Comparison of ENCODE assay signal across 7 cellular contexts in genomic region chr9:137300607-137301085, GRCh38. TPM values are rescaled to one million over a fixed set of nuclear protein-coding genes. Genes with fewer than 3 reads are reported as not detected.
DNase-seq lines count a peak whose midpoint lies in the region; ATAC-seq and TF ChIP-seq lines count a peak whose summit lies in the region.
"Had no signal": no experiment of that assay in that cellular context is flagged by ENCODE, and none has a peak within 500 bp of the region (broad histone marks: within the 10 kb centered on the region; RNA-seq: fewer than 3 reads in every experiment).

No MANE protein-coding gene starts in this region.

- no peak for ATAC-seq in HG03025 (IDR thresholded peaks at IDR 0.05; ENCODE audit: low FRiP score, unreplicated experiment)

- H3K36me3 ChIP-seq in ES-I3 (ENCODE audit: insufficient read depth, low read length): no peaks in the 10 kb centered on the region
- peaks cover 10% of the 10 kb centered on the region for H3K36me3 ChIP-seq in WERI-Rb-1

- TF ChIP-seq CTCF in WERI-Rb-1 (IDR thresholded peaks at IDR 0.05; ENCODE audit: low read depth, low read length): no peak
- TF ChIP-seq CTCF in lower leg skin (IDR thresholded peaks at IDR 0.05): no peak
- no peak for TF ChIP-seq CTCF in GM20000 (IDR thresholded peaks at IDR 0.05; ENCODE audit: extremely low read depth, missing control alignments)

- intact Hi-C loops in lower leg skin (cut with DNase I; ENCODE audit: low total_unique reads): no loop called here

- H3K9me3 ChIP-seq in ES-I3 (ENCODE audit: control insufficient read depth, insufficient read depth, low read length) (no peaks in the 10 kb centered on the region), WERI-Rb-1 (ENCODE audit: severe bottlenecking) (no peaks in the 10 kb centered on the region)

- peak overlapping the region; percentile 76 for H3K9ac ChIP-seq in ES-I3 (ENCODE audit: low read depth, low read length)

- peaks cover 26% of the 10 kb centered on the region for H3K4me1 ChIP-seq in ES-I3 (ENCODE audit: insufficient read depth, low read length)

- H3K27ac ChIP-seq in WERI-Rb-1: peak overlapping the region; percentile 56; the same call in 1 of the 2 replicates

- 2 to 3% methylated on average over 17 to 23 of the region's 23 CpGs for WGBS in lower leg skin, 2 donors

- peaks cover 2% of the 10 kb centered on the region for H3K27me3 ChIP-seq in WERI-Rb-1 (ENCODE audit: insufficient read depth, low read depth, severe bottlenecking)

- H3K4me3 ChIP-seq in WERI-Rb-1 (ENCODE audit: low read depth, low read length) (peak overlapping the region; percentile 68), lower leg skin (ENCODE audit: low read depth, poor library complexity, severe bottlenecking) (peak overlapping the region; percentile 36)

- DNase-seq in WERI-Rb-1: peak; percentile 46
- peak in 1 of 2 donors; percentile 14 for DNase-seq in lower leg skin (ENCODE audit: low spot score in 2 of 2)
- no peak for DNase-seq in T1000 (lab: John Stamatoyannopoulos, UW)
- no peak for DNase-seq in GM20000 (ENCODE audit: low spot score)

- TF ChIP-seq POLR2A in lower leg skin (IDR thresholded peaks at IDR 0.05): no peak

RNA-seq across cellular contexts. Expression of gene NRARP, which starts 1.4 kb away (rescaled TPM):
- 10 to 100 TPM; 28.5 to 49.2 (median 41.0) TPM for total RNA-seq in lower leg skin

RNA-seq across cellular contexts. Expression of gene TOR4A, which starts 23.1 kb away (rescaled TPM):
- 1 to 10 TPM; 4.9 to 7.4 (median 5.6) TPM for total RNA-seq in lower leg skin

RNA-seq across cellular contexts. Expression of gene NELFB, which starts 45.5 kb away (rescaled TPM):
- total RNA-seq in lower leg skin: 10 to 100 TPM; 40.7 to 52.7 (median 49.9) TPM

RNA-seq across cellular contexts. Expression of gene STPG3, which starts 49.6 kb away (rescaled TPM):
- total RNA-seq in lower leg skin: not detected
- total RNA-seq: NCI-H460 had no signal

RNA-seq across cellular contexts. Expression of gene TUBB4B, which starts 59.6 kb away (rescaled TPM):
- total RNA-seq in lower leg skin: 100 to 1,000 TPM; 317 to 604 (median 408) TPM
